ENCODE assay signal across 28 cellular contexts in genomic region chr4:98423019-98423418, GRCh38.
"Had no signal": no experiment of that assay in that cellular context is flagged by ENCODE, and none has a peak within 500 bp of the region (broad histone marks: within the 10 kb centered on the region; RNA-seq: fewer than 3 reads in every experiment).

No MANE protein-coding gene starts in this region.

- H3K27me3 Mint-ChIP-seq: naive B cell; progenitor cell of endocrine pancreas; stimulated activated memory B cell treated with anti-CD40 and anti-IgM and Interleukin-4, amounts not matched to agents 10 μg/mL and 1 μg/mL and 100 μg/mL, for 72 hours; stimulated activated naive CD8-positive, alpha-beta T cell treated with anti-CD3 and anti-CD28 coated beads, Interleukin-15, amount 100 ng/mL, for 72 hours; type B pancreatic cell had no signal

- H3K4me2 ChIP-seq: neural progenitor cell, smooth muscle cell had no signal

- H3K36me3 ChIP-seq: ovary, uterus had no signal

- H3K27me3 ChIP-seq: neural progenitor cell, neutrophil, ovary, right atrium auricular region, right lobe of liver, tibial nerve, uterus had no signal

- H3K9me3 Mint-ChIP-seq: natural killer cell, type B pancreatic cell had no signal

- H3K9ac ChIP-seq: neural progenitor cell had no signal

- DNase-seq: hypothalamus; immature natural killer cell; islet precursor cell; left ventricle myocardium inferior; midbrain; naive B cell; natural killer cell; nephron progenitor cell; occipital lobe; ovary; right lobe of liver; stimulated activated CD4-positive, alpha-beta T cell treated with anti-CD3 and anti-CD28 coated beads, Interleukin-1b, Interleukin-23, amount 100 ng/mL, for 48 hours; stimulated activated CD4-positive, alpha-beta T cell treated with anti-CD3 and anti-CD28 coated beads, Interleukin-2, amount 100 ng/mL, for 48 hours; stimulated activated CD4-positive, alpha-beta T cell treated with anti-CD3 and anti-CD28 coated beads, Interleukin-4, amount 100 ng/mL, for 4 hours; stimulated activated CD8-positive, alpha-beta memory T cell treated with anti-CD3 and anti-CD28 coated beads, Interleukin-4, amount 100 ng/mL, for 48 hours; stimulated activated naive CD4-positive, alpha-beta T cell treated with Interleukin-2 at 50 U/mL for 16 hours; stimulated activated naive CD8-positive, alpha-beta T cell treated with anti-CD3 and anti-CD28 coated beads, Interleukin-15, amount 100 ng/mL, for 72 hours; substantia nigra; uterus had no signal

- H3K4me1 ChIP-seq: left ventricle myocardium inferior, neural progenitor cell, right atrium auricular region, right lobe of liver, tibial nerve, uterus had no signal

- H3K4me1 Mint-ChIP-seq: neural progenitor cell had no signal

- H3K4me3 Mint-ChIP-seq: immature natural killer cell; naive B cell; natural killer cell; nephron progenitor cell; neural progenitor cell; stimulated activated memory B cell treated with anti-CD40 and anti-IgM and Interleukin-4, amounts not matched to agents 10 μg/mL and 1 μg/mL and 100 μg/mL, for 72 hours; stimulated activated naive CD8-positive, alpha-beta T cell treated with anti-CD3 and anti-CD28 coated beads, Interleukin-15, amount 100 ng/mL, for 72 hours; type B pancreatic cell had no signal

- ATAC-seq: natural killer cell; right lobe of liver; stimulated activated memory B cell treated with anti-CD40 and anti-IgM and Interleukin-4, amounts not matched to agents 10 μg/mL and 1 μg/mL and 100 μg/mL, for 72 hours; stimulated activated naive CD8-positive, alpha-beta T cell treated with anti-CD3 and anti-CD28 coated beads, Interleukin-15, amount 100 ng/mL, for 72 hours had no signal

- H3K4me3 ChIP-seq: left ventricle myocardium inferior, lung, neural progenitor cell, ovary, right atrium auricular region, right lobe of liver, smooth muscle cell, tibial nerve, uterus had no signal

- H3K27ac ChIP-seq: left ventricle myocardium inferior, neural progenitor cell, neutrophil, ovary, right atrium auricular region, right lobe of liver, tibial nerve had no signal

- H2AFZ ChIP-seq: neural progenitor cell had no signal

- H3K27ac Mint-ChIP-seq: immature natural killer cell; natural killer cell; nephron progenitor cell; neural progenitor cell; progenitor cell of endocrine pancreas; stimulated activated memory B cell treated with anti-CD40 and anti-IgM and Interleukin-4, amounts not matched to agents 10 μg/mL and 1 μg/mL and 100 μg/mL, for 72 hours; stimulated activated naive CD8-positive, alpha-beta T cell treated with anti-CD3 and anti-CD28 coated beads, Interleukin-15, amount 100 ng/mL, for 72 hours; type B pancreatic cell had no signal

- H3K9me3 ChIP-seq: left ventricle myocardium inferior, neutrophil, ovary, right atrium auricular region, right lobe of liver, tibial nerve, uterus had no signal
